Comparison of ENCODE assay signal across 7 cellular contexts in the genomic region with DNA sequence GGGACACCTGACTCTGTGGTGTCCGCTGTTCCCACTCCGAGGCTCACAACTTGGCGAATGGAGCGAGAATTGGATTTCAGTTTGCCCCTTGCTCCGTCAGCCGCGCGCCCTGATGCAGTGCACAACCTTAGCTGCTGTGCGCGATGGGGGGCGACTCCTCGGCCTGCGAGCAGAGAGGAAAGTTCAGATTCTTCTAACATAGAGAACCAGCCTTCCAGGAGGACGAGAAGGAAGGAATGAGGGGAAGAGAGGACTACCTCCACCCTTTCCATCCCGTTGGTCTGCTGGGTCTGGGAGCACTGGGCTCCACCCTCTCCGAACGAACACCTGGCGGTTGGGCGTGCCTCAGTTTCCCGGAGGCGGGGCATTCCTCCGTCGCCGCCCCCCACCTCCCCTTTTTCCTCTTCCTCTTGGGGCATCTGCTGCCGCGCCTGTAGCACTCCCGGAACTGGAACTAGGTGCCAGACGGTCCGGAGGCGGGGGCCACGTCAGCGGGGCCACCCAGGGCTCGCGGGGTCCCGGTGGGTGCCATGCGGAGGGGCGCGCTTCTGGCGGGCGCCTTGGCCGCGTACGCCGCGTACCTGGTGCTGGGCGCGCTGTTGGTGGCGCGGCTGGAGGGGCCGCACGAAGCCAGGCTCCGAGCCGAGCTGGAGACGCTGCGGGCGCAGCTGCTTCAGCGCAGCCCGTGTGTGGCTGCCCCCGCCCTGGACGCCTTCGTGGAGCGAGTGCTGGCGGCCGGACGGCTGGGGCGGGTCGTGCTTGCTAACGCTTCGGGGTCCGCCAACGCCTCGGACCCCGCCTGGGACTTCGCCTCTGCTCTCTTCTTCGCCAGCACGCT. TPM values are rescaled to one million over a fixed set of nuclear protein-coding genes. Genes with fewer than 3 reads are reported as not detected.
DNase-seq lines count a peak whose midpoint lies in the region; ATAC-seq, FAIRE-seq and TF ChIP-seq lines count a peak whose summit lies in the region.

A gene (plus strand): TSS at position 425 of the 838 bp plus-strand sequence. CDS start 106 bp downstream, at position 531.

- peak within 1 kb of the TSS; percentile 54 to 67 for H3K27ac ChIP-seq in kidney (ENCODE audit: low read depth in 2 of 2, low read length in 2 of 2)

- TF ChIP-seq CTCF in HFF-Myc (IDR thresholded peaks at IDR 0.05; ENCODE audit: low read depth, low read length, missing control alignments) (no peak), MCF 10A (IDR thresholded peaks at IDR 0.05; ENCODE audit: unreplicated experiment) (no peak), kidney (IDR thresholded peaks at IDR 0.05; ENCODE audit: borderline replicate concordance, extremely low read depth, insufficient read depth) (no peak)

- no peaks in the 10 kb centered on the region for H3K9me3 Mint-ChIP-seq in MCF 10A (ENCODE audit: unreplicated experiment)

- FAIRE-seq in kidney (lab: Jason Lieb, UNC): no peak

- H3K9me3 ChIP-seq in kidney (ENCODE audit: control insufficient read depth in 1 of 2, low read length in 2 of 2): no peaks in the 10 kb centered on the region

- H3K9ac ChIP-seq in kidney (ENCODE audit: low read length in 2 of 2): peak within 1 kb of the TSS; percentile 61 to 67

- peaks cover 5% of the 10 kb centered on the region for H3K36me3 Mint-ChIP-seq in MCF 10A (ENCODE audit: insufficient read depth, unreplicated experiment)

- in situ Hi-C loops in G401 (cut with HindIII; ENCODE audit: low sequenced_read_pairs): no loop called here

- H3K27me3 Mint-ChIP-seq in MCF 10A (ENCODE audit: insufficient read depth, unreplicated experiment): no peaks in the 10 kb centered on the region

- peaks cover 5 to 20% of the 10 kb centered on the region in 2 donors for H3K4me1 ChIP-seq in kidney (ENCODE audit: control insufficient read depth in 1 of 2, insufficient read depth in 1 of 2, low read depth in 1 of 2, low read length in 2 of 2)

- BruUV-seq in MCF 10A (replicated peaks; lab: Mats Ljungman, UMichigan): TSS peak; percentile 12

- POLR2A ChIA-PET in MCF 10A (lab: Yijun Ruan, JAX): interaction anchor here (1.0 to 5.6 kb wide), 7 partner anchors 9 to 532 kb away, joined by 3 to 49 read pairs (median 8); a partner anchor contains a TSS

- no peaks in the 10 kb centered on the region for H3K36me3 ChIP-seq in kidney (ENCODE audit: control insufficient read depth in 1 of 2, insufficient read depth in 2 of 2, low read length in 2 of 2)

- H3K4me3 ChIP-seq in HFF-Myc (replicated peaks; ENCODE audit: low read depth, low read length) (peak within 1 kb of the TSS; percentile 46), kidney (ENCODE audit: low read length in 2 of 2) (peak within 1 kb of the TSS; percentile 47 to 62)

- DNase-seq in HFF-Myc (ENCODE audit: extremely low read depth, low read depth): no peak
- peak in 4 of 5 experiments; percentile 19 to 57 (median 41) for DNase-seq in T-helper 2 cell
- no peak for DNase-seq in MCF 10A (ENCODE audit: unreplicated experiment)
- DNase-seq in kidney: no peak
- peak; percentile 78 for DNase-seq in stimulated activated CD4-positive, alpha-beta T cell treated with anti-CD3 and anti-CD28 coated beads, Interleukin-15, amount 100 ng/mL, for 24 hours
- DNase-seq in G401 (ENCODE audit: low spot score): no peak

- no peak for ATAC-seq in GM21786 (IDR thresholded peaks at IDR 0.05; ENCODE audit: unreplicated experiment)

- H3K27ac Mint-ChIP-seq in MCF 10A (ENCODE audit: low read depth, unreplicated experiment): peak within 1 kb of the TSS; percentile 59

- peak within 1 kb of the TSS; percentile 66 for H3K4me3 Mint-ChIP-seq in MCF 10A (ENCODE audit: unreplicated experiment)

- intact Hi-C loops in MCF 10A (cut with micrococcal nuclease) (no loop called here), kidney (cut with DNase I) (no loop called here)

- H3K4me1 Mint-ChIP-seq in MCF 10A (ENCODE audit: insufficient read depth, unreplicated experiment): peaks cover 29% of the 10 kb centered on the region

- CTCF ChIA-PET in MCF 10A (lab: Yijun Ruan, JAX): interaction anchor here (0.6 to 2.7 kb wide), 10 partner anchors 16 to 227 kb away, joined by 3 to 7 read pairs (median 4); a partner anchor contains a TSS

RNA-seq across cellular contexts. Expression of the gene that starts here (rescaled TPM):
- total RNA-seq in MCF 10A (2022): 5.3 and 6.2 TPM in 2 replicates
- 7.2 TPM for total RNA-seq in kidney
- polyA plus RNA-seq in kidney (ENCODE audit: insufficient read depth, low read depth, low replicate concordance): 2.2 TPM
- 1.2 and 1.4 TPM in 2 replicates for total RNA-seq in G401 (2014; rRNA removed; shearing (Covaris generic))

Comparison
In these comparisons a context has a peak if more than half of its experiments do, and no peak if none do; other contexts are left out.
1. DNase-seq: peak in T-helper 2 cell (4 of 5) and stimulated activated CD4-positive, alpha-beta T cell treated with anti-CD3 and anti-CD28 coated beads, Interleukin-15, amount 100 ng/mL, for 24 hours (single experiment); none in HFF-Myc (single experiment), MCF 10A (single experiment), kidney (single experiment) and G401 (single experiment).